ENCODE assay signal across 18 cellular contexts in the genomic region with DNA sequence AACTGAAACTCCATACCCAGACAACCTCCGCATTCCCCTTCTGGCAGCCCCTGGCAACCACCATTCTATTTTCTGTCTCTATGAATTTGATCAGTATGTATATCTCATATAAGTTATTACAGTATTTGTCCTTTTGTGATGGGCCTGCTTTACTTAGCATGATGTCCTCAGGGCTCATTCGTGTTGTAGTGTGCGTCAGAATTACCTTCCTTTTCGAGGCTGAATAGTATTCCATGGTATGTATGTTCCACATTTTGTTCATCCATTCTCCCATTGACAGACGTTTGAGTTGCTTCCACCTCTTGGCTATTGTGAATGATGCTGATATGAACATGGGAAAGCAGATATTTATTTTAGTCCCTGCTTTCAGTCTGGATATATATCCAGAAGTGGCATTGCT. TPM values are rescaled to one million over a fixed set of nuclear protein-coding genes. Genes with fewer than 3 reads are reported as not detected.
DNase-seq lines count a peak whose midpoint lies in the region; ATAC-seq and TF ChIP-seq lines count a peak whose summit lies in the region.
"Had no signal": no experiment of that assay in that cellular context is flagged by ENCODE, and none has a peak within 500 bp of the region (broad histone marks: within the 10 kb centered on the region; RNA-seq: fewer than 3 reads in every experiment).

No MANE protein-coding gene starts in this region.

- H3K9ac ChIP-seq in mesendoderm (ENCODE audit: low read length) = no peak overlapping the region

- peak overlapping the region; percentile 95 for H3K27ac Mint-ChIP-seq in activated CD4-positive, alpha-beta T cell treated with anti-CD3 and anti-CD28 coated beads, Interleukin-2, amount 10 ng/mL, durations not matched to agents 7 days and 5 days
- H3K27ac Mint-ChIP-seq in CD4-positive, CD25-positive, alpha-beta regulatory T cell = peak overlapping the region; percentile 96 to 99 (median 97)
- peak overlapping the region; percentile 95 for H3K27ac Mint-ChIP-seq in activated T-helper 17 cell treated with anti-CD3 and anti-CD28 coated beads, Interleukin-2, amount 50 U/mL, for 72 hours
- peak overlapping the region; percentile 88 to 99 (median 96) for H3K27ac Mint-ChIP-seq in naive thymus-derived CD8-positive, alpha-beta T cell

- H2AK5ac ChIP-seq in mesendoderm (ENCODE audit: low read length) = no peak overlapping the region

- DNase-seq in activated CD4-positive, alpha-beta T cell treated with anti-CD3 and anti-CD28 coated beads, Interleukin-2, amount 10 ng/mL, durations not matched to agents 7 days and 5 days = no peak
- no peak for DNase-seq in activated CD4-positive, alpha-beta T cell treated with anti-CD3 and anti-CD28 coated beads for 1 hour
- DNase-seq in CD4-positive, CD25-positive, alpha-beta regulatory T cell = no peak
- DNase-seq in naive thymus-derived CD8-positive, alpha-beta T cell = no peak
- DNase-seq in vagina (ENCODE audit: extremely low spot score in 2 of 2) (no peak), mesendoderm (no peak)
- DNase-seq: DND-41; dorsolateral prefrontal cortex; KG1; NCI-H2107; NCI-H526 treated with DMSO at 0.1 percent for 48 hours; stimulated activated naive CD4-positive, alpha-beta T cell treated with Interleukin-2 at 50 U/mL for 16 hours had no signal

- no peak overlapping the region for H2BK15ac ChIP-seq in mesendoderm (replicated peaks; ENCODE audit: low read depth)

- intact Hi-C loops in vagina (cut with DNase I) = no loop called here

- H3K27me3 ChIP-seq in CD4-positive, CD25-positive, alpha-beta regulatory T cell (ENCODE audit: control insufficient read depth, insufficient read depth, low read length) = no peaks in the 10 kb centered on the region
- H3K27me3 ChIP-seq in vagina (no peaks in the 10 kb centered on the region), mesendoderm (ENCODE audit: insufficient read depth, low read length, poor library complexity) (no peaks in the 10 kb centered on the region)
- H3K27me3 ChIP-seq: dorsolateral prefrontal cortex, SJSA1 had no signal

- H3K23ac ChIP-seq in mesendoderm (ENCODE audit: low read length) = no peak overlapping the region

- H3K56ac ChIP-seq in mesendoderm (ENCODE audit: low read length) = no peak overlapping the region

- no peak for TF ChIP-seq POLR2A in vagina (IDR thresholded peaks at IDR 0.05)

- peaks cover 16% of the 10 kb centered on the region for H3K36me3 ChIP-seq in CD4-positive, CD25-positive, alpha-beta regulatory T cell (ENCODE audit: control insufficient read depth, insufficient read depth, low read length)
- peaks cover 0 to 15% of the 10 kb centered on the region in 2 donors for H3K36me3 ChIP-seq in vagina
- no peaks in the 10 kb centered on the region for H3K36me3 ChIP-seq in mesendoderm (ENCODE audit: control insufficient read depth, insufficient read depth, low read length)

- H2BK5ac ChIP-seq in mesendoderm (ENCODE audit: low read length) = no peak overlapping the region

- H3K36me3 Mint-ChIP-seq in activated CD4-positive, alpha-beta T cell treated with anti-CD3 and anti-CD28 coated beads, Interleukin-2, amount 10 ng/mL, durations not matched to agents 7 days and 5 days (ENCODE audit: low read depth) = peaks cover 72% of the 10 kb centered on the region
- peaks cover 25% of the 10 kb centered on the region for H3K36me3 Mint-ChIP-seq in CD4-positive, CD25-positive, alpha-beta regulatory T cell
- H3K36me3 Mint-ChIP-seq in activated T-helper 17 cell treated with anti-CD3 and anti-CD28 coated beads, Interleukin-2, amount 50 U/mL, for 72 hours (ENCODE audit: low read depth) = peaks cover 95% of the 10 kb centered on the region
- peaks cover 0 to 15% (median 3%) of the 10 kb centered on the region in 3 donors for H3K36me3 Mint-ChIP-seq in naive thymus-derived CD8-positive, alpha-beta T cell
- H3K36me3 Mint-ChIP-seq: memory B cell had no signal

- peaks cover 73% of the 10 kb centered on the region for H3K4me1 Mint-ChIP-seq in activated CD4-positive, alpha-beta T cell treated with anti-CD3 and anti-CD28 coated beads, Interleukin-2, amount 10 ng/mL, durations not matched to agents 7 days and 5 days
- H3K4me1 Mint-ChIP-seq in CD4-positive, CD25-positive, alpha-beta regulatory T cell = peaks cover 5 to 78% (median 48%) of the 10 kb centered on the region in 4 donors
- H3K4me1 Mint-ChIP-seq in activated T-helper 17 cell treated with anti-CD3 and anti-CD28 coated beads, Interleukin-2, amount 50 U/mL, for 72 hours = peaks cover 47% of the 10 kb centered on the region
- H3K4me1 Mint-ChIP-seq in naive thymus-derived CD8-positive, alpha-beta T cell = peaks cover 36 to 85% (median 78%) of the 10 kb centered on the region in 4 donors

- no peak overlapping the region for H4K8ac ChIP-seq in mesendoderm (ENCODE audit: low read depth, low read length)

- H3K4me3 ChIP-seq in CD4-positive, CD25-positive, alpha-beta regulatory T cell (ENCODE audit: low read depth, low read length) = no peak overlapping the region
- H3K4me3 ChIP-seq in vagina (no peak overlapping the region), mesendoderm (ENCODE audit: low read length) (no peak overlapping the region)
- H3K4me3 ChIP-seq: dorsolateral prefrontal cortex, SJSA1 had no signal

- CTCF ChIA-PET in activated CD4-positive, alpha-beta T cell treated with anti-CD3 and anti-CD28 coated beads, Interleukin-2, amount 10 ng/mL, durations not matched to agents 7 days and 5 days (lab: Charles Lee) = interaction anchor here (1.3 kb wide), 1 partner anchor 41 kb away, joined by 3 read pairs; no protein-coding TSS in a partner anchor

- H3K4ac ChIP-seq in mesendoderm (ENCODE audit: low read depth, low read length) = no peak overlapping the region

- no peak overlapping the region for H3K18ac ChIP-seq in mesendoderm (ENCODE audit: low read length)

- POLR2A ChIA-PET in activated CD4-positive, alpha-beta T cell treated with anti-CD3 and anti-CD28 coated beads, Interleukin-2, amount 10 ng/mL, durations not matched to agents 7 days and 5 days (lab: Charles Lee) = no interaction called here
- POLR2A ChIA-PET in naive thymus-derived CD8-positive, alpha-beta T cell (lab: Charles Lee) = interaction anchor here (10.5 to 12.5 kb wide), 2 partner anchors 10 to 44 kb away, joined by 111 to 154 read pairs; a partner anchor contains a TSS

- peaks cover 1% of the 10 kb centered on the region for H3K79me1 ChIP-seq in mesendoderm (ENCODE audit: low read length)

- no peak overlapping the region for H2BK120ac ChIP-seq in mesendoderm (ENCODE audit: low read depth, low read length)

- no peaks in the 10 kb centered on the region for H3K79me2 ChIP-seq in mesendoderm (ENCODE audit: control insufficient read depth, insufficient read depth, low read length)

- H3K4me2 ChIP-seq in mesendoderm (ENCODE audit: low read length) = no peak overlapping the region

- H3K27me3 Mint-ChIP-seq in activated CD4-positive, alpha-beta T cell treated with anti-CD3 and anti-CD28 coated beads, Interleukin-2, amount 10 ng/mL, durations not matched to agents 7 days and 5 days = no peaks in the 10 kb centered on the region
- H3K27me3 Mint-ChIP-seq in CD4-positive, CD25-positive, alpha-beta regulatory T cell = no peaks in the 10 kb centered on the region
- no peaks in the 10 kb centered on the region for H3K27me3 Mint-ChIP-seq in activated T-helper 17 cell treated with anti-CD3 and anti-CD28 coated beads, Interleukin-2, amount 50 U/mL, for 72 hours
- no peaks in the 10 kb centered on the region for H3K27me3 Mint-ChIP-seq in naive thymus-derived CD8-positive, alpha-beta T cell
- H3K27me3 Mint-ChIP-seq: memory B cell had no signal

- no peak overlapping the region for H4K5ac ChIP-seq in mesendoderm (ENCODE audit: low read length)

- H3K4me1 ChIP-seq in CD4-positive, CD25-positive, alpha-beta regulatory T cell (ENCODE audit: control insufficient read depth, insufficient read depth, low read length, poor library complexity, severe bottlenecking) = peaks cover 95% of the 10 kb centered on the region
- H3K4me1 ChIP-seq in vagina (peaks cover 75% of the 10 kb centered on the region), mesendoderm (ENCODE audit: control insufficient read depth, low read depth, low read length) (peaks cover 7% of the 10 kb centered on the region)

- H3K4me3 Mint-ChIP-seq in activated CD4-positive, alpha-beta T cell treated with anti-CD3 and anti-CD28 coated beads, Interleukin-2, amount 10 ng/mL, durations not matched to agents 7 days and 5 days = peak overlapping the region; percentile 88
- H3K4me3 Mint-ChIP-seq in CD4-positive, CD25-positive, alpha-beta regulatory T cell = peak overlapping the region; percentile 46 to 89 (median 63)
- peak overlapping the region; percentile 82 for H3K4me3 Mint-ChIP-seq in activated T-helper 17 cell treated with anti-CD3 and anti-CD28 coated beads, Interleukin-2, amount 50 U/mL, for 72 hours
- peak overlapping the region in 9 of 10 donors; percentile 8 to 94 (median 80) for H3K4me3 Mint-ChIP-seq in naive thymus-derived CD8-positive, alpha-beta T cell
- H3K4me3 Mint-ChIP-seq: memory B cell had no signal

- H3K9me3 ChIP-seq in CD4-positive, CD25-positive, alpha-beta regulatory T cell (ENCODE audit: control insufficient read depth in 2 of 2, low read length in 2 of 2) = no peaks in the 10 kb centered on the region
- no peaks in the 10 kb centered on the region for H3K9me3 ChIP-seq in vagina

- H3K27ac ChIP-seq in CD4-positive, CD25-positive, alpha-beta regulatory T cell (ENCODE audit: insufficient read depth, low read length, poor library complexity, severe bottlenecking) = peak overlapping the region; percentile 94
- H3K27ac ChIP-seq in vagina (no peak overlapping the region), mesendoderm (ENCODE audit: low read depth, low read length) (no peak overlapping the region)
- H3K27ac ChIP-seq: SJSA1 had no signal

- H3K9me3 Mint-ChIP-seq in activated CD4-positive, alpha-beta T cell treated with anti-CD3 and anti-CD28 coated beads, Interleukin-2, amount 10 ng/mL, durations not matched to agents 7 days and 5 days = no peaks in the 10 kb centered on the region
- H3K9me3 Mint-ChIP-seq in CD4-positive, CD25-positive, alpha-beta regulatory T cell = no peaks in the 10 kb centered on the region
- H3K9me3 Mint-ChIP-seq in activated T-helper 17 cell treated with anti-CD3 and anti-CD28 coated beads, Interleukin-2, amount 50 U/mL, for 72 hours = no peaks in the 10 kb centered on the region
- no peaks in the 10 kb centered on the region for H3K9me3 Mint-ChIP-seq in naive thymus-derived CD8-positive, alpha-beta T cell
- H3K9me3 Mint-ChIP-seq: memory B cell had no signal

- TF ChIP-seq CTCF in vagina (IDR thresholded peaks at IDR 0.05) = no peak

- no peak for ATAC-seq in CD4-positive, CD25-positive, alpha-beta regulatory T cell (ENCODE audit: low read depth in 2 of 2)
- no peak for ATAC-seq in activated T-helper 17 cell treated with anti-CD3 and anti-CD28 coated beads, Interleukin-2, amount 50 U/mL, for 72 hours (replicated peaks)
- no peak for ATAC-seq in naive thymus-derived CD8-positive, alpha-beta T cell
- no peak for ATAC-seq in HG02610 (IDR thresholded peaks at IDR 0.05; ENCODE audit: unreplicated experiment)

- WGBS in mesendoderm (ENCODE audit: extremely low coverage, insufficient coverage, low lambda C conversion rate) = no CpG with 5 or more reads among the region's 5 CpGs

RNA-seq across cellular contexts. Expression of a gene that starts 5.0 kb away (rescaled TPM):
- 10 to 100 TPM; 49.4 to 52.1 TPM for total RNA-seq in activated CD4-positive, alpha-beta T cell treated with anti-CD3 and anti-CD28 coated beads, Interleukin-2, amount 10 ng/mL, durations not matched to agents 7 days and 5 days
- 21.0 TPM for total RNA-seq in CD4-positive, CD25-positive, alpha-beta regulatory T cell
- polyA plus RNA-seq in CD4-positive, CD25-positive, alpha-beta regulatory T cell = 10 to 100 TPM; 23.5 to 49.3 (median 35.2) TPM
- 10 to 100 TPM; 34.4 to 40.3 TPM for total RNA-seq in activated T-helper 17 cell treated with anti-CD3 and anti-CD28 coated beads, Interleukin-2, amount 50 U/mL, for 72 hours
- total RNA-seq in naive thymus-derived CD8-positive, alpha-beta T cell = 10 to 100 TPM; 18.0 to 19.8 TPM
- polyA plus RNA-seq in naive thymus-derived CD8-positive, alpha-beta T cell = 10 to 100 TPM in 2 of 3 donors, 1 to 10 TPM in 1; 3.8 to 19.7 (median 15.5) TPM
- total RNA-seq in vagina = 37.1 TPM
- 3.0 TPM for polyA plus RNA-seq in mesendoderm (2013, experiment 1 of 2)
- polyA plus RNA-seq in mesendoderm (2013, experiment 2 of 2) = 3.7 TPM
- total RNA-seq: A673 had no signal
- polyA plus RNA-seq: neural cell had no signal

RNA-seq across cellular contexts. Expression of a gene that starts 44.8 kb away (rescaled TPM):
- total RNA-seq in activated CD4-positive, alpha-beta T cell treated with anti-CD3 and anti-CD28 coated beads, Interleukin-2, amount 10 ng/mL, durations not matched to agents 7 days and 5 days = 10 to 100 TPM; 36.5 to 38.8 TPM
- 22.8 TPM for total RNA-seq in CD4-positive, CD25-positive, alpha-beta regulatory T cell
- polyA plus RNA-seq in CD4-positive, CD25-positive, alpha-beta regulatory T cell = 10 to 100 TPM; 28.3 to 33.7 (median 31.0) TPM
- 10 to 100 TPM; 34.5 to 39.1 TPM for total RNA-seq in activated T-helper 17 cell treated with anti-CD3 and anti-CD28 coated beads, Interleukin-2, amount 50 U/mL, for 72 hours
- 10 to 100 TPM; 23.2 to 23.8 TPM for total RNA-seq in naive thymus-derived CD8-positive, alpha-beta T cell
- polyA plus RNA-seq in naive thymus-derived CD8-positive, alpha-beta T cell = 10 to 100 TPM; 16.7 to 32.3 (median 19.8) TPM
- total RNA-seq in vagina = 14.2 TPM
- polyA plus RNA-seq in mesendoderm (2013, experiment 1 of 2) = 10.9 TPM
- 10.9 TPM for polyA plus RNA-seq in mesendoderm (2013, experiment 2 of 2)
